1 cellular context compared by ENCODE assay signal in the genomic region with DNA sequence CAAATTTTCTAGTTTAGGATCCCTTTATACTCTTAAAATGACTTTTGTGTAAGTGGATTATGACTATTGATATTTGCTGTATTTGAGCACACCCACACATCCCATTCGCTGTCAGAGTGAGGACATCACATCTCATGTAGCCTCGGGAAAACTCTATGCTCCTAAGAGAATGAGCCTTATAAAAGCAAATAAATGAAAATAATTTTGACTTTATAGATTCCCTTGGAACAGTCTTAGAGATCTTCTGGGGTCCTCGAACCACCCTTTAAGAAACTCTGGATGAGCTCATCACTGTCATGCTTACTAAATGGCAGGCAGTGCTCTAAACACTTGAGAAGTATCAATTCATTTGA.
TF ChIP-seq lines count a peak whose summit lies in the region.

No MANE protein-coding gene starts in this region.

TF ChIP-seq in HepG2, 621 proteins besides CTCF, POLR2A, EP300 and RAD21:
- TF ChIP-seq PLRG1 (conservative IDR thresholded peaks at IDR 0.05) (no peak), PHF8 (CRISPR knock-in tag; IDR thresholded peaks at IDR 0.05) (no peak), ZNF234 (CRISPR knock-in tag; conservative IDR thresholded peaks at IDR 0.05) (no peak)
- TF ChIP-seq, protein P1, sequence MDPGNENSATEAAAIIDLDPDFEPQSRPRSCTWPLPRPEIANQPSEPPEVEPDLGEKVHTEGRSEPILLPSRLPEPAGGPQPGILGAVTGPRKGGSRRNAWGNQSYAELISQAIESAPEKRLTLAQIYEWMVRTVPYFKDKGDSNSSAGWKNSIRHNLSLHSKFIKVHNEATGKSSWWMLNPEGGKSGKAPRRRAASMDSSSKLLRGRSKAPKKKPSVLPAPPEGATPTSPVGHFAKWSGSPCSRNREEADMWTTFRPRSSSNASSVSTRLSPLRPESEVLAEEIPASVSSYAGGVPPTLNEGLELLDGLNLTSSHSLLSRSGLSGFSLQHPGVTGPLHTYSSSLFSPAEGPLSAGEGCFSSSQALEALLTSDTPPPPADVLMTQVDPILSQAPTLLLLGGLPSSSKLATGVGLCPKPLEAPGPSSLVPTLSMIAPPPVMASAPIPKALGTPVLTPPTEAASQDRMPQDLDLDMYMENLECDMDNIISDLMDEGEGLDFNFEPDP (CRISPR knock-in tag; conservative IDR thresholded peaks at IDR 0.05), result 0 out of 2 replicates have a peak, but pooled peaks have one; percentile 0
